8 cellular contexts compared by ENCODE assay signal in genomic region chr1:180178511-180179161, GRCh38. TPM values are rescaled to one million over a fixed set of nuclear protein-coding genes. Genes with fewer than 3 reads are reported as not detected.
DNase-seq lines count a peak whose midpoint lies in the region; ATAC-seq and TF ChIP-seq lines count a peak whose summit lies in the region.
"Had no signal": no experiment of that assay in that cellular context is flagged by ENCODE, and none has a peak within 500 bp of the region (broad histone marks: within the 10 kb centered on the region; RNA-seq: fewer than 3 reads in every experiment).

No MANE protein-coding gene starts in this region.

- peaks cover 11 to 13% of the 10 kb centered on the region in 2 donors for H3K4me1 ChIP-seq in gastrocnemius medialis

- intact Hi-C loops in left cardiac atrium (cut with DNase I) = loop anchor here (5.0 kb wide), 3 partner anchors 71 to 86 kb away; no protein-coding TSS in a partner anchor
- intact Hi-C loops in gastrocnemius medialis (cut with DNase I; ENCODE audit: low total_unique reads) = loop anchor here (2.0 to 5.0 kb wide), 2 partner anchors 66 to 472 kb away; no protein-coding TSS in a partner anchor

- no peak overlapping the region for H3K27ac ChIP-seq in gastrocnemius medialis

- in situ Hi-C loops in gastrocnemius medialis (cut with MboI; ENCODE audit: low sequenced_read_pairs in 4 of 4) = loop anchor here (10.0 to 25.0 kb wide), 3 partner anchors 74 to 466 kb away; no protein-coding TSS in a partner anchor

- DNase-seq in GM10266 (ENCODE audit: extremely low spot score) (peak; percentile 84), HUDEP-2 (lab: John Stamatoyannopoulos, UW; ENCODE audit: unreplicated experiment in 76 of 76) (peak in 47 of 76 experiments; percentile 3 to 68 (median 29)), left cardiac atrium (peak; percentile 64), gastrocnemius medialis (peak in 1 of 2 donors; percentile 33), NCI-H226 (no peak)
- peak; percentile 76 for DNase-seq in activated naive CD8-positive, alpha-beta T cell treated with anti-CD3 and anti-CD28 coated beads, Interleukin-2, amount 10 ng/mL, durations not matched to agents 7 days and 5 days

- no peaks in the 10 kb centered on the region for H3K4me1 Mint-ChIP-seq in activated naive CD8-positive, alpha-beta T cell treated with anti-CD3 and anti-CD28 coated beads, Interleukin-2, amount 10 ng/mL, durations not matched to agents 7 days and 5 days

- no peak for TF ChIP-seq POLR2A in gastrocnemius medialis (IDR thresholded peaks at IDR 0.05)

- H3K4me3 Mint-ChIP-seq in activated naive CD8-positive, alpha-beta T cell treated with anti-CD3 and anti-CD28 coated beads, Interleukin-2, amount 10 ng/mL, durations not matched to agents 7 days and 5 days = no peak overlapping the region

- H3K27ac Mint-ChIP-seq in activated naive CD8-positive, alpha-beta T cell treated with anti-CD3 and anti-CD28 coated beads, Interleukin-2, amount 10 ng/mL, durations not matched to agents 7 days and 5 days = no peak overlapping the region

- no peaks in the 10 kb centered on the region for H3K9me3 ChIP-seq in gastrocnemius medialis

- POLR2A ChIA-PET in activated naive CD8-positive, alpha-beta T cell treated with anti-CD3 and anti-CD28 coated beads, Interleukin-2, amount 10 ng/mL, durations not matched to agents 7 days and 5 days (lab: Charles Lee) = no interaction called here

- TF ChIP-seq CTCF in GM10266 (IDR thresholded peaks at IDR 0.05; ENCODE audit: control insufficient read depth, insufficient read depth, low read depth, missing control alignments) = peak; percentile 94
- TF ChIP-seq CTCF in gastrocnemius medialis (IDR thresholded peaks at IDR 0.05 in 4 of 5, conservative IDR thresholded peaks at IDR 0.05 in 1 of 5) = peak; percentile 88 to 96 (median 90)

- H3K9me3 Mint-ChIP-seq in activated naive CD8-positive, alpha-beta T cell treated with anti-CD3 and anti-CD28 coated beads, Interleukin-2, amount 10 ng/mL, durations not matched to agents 7 days and 5 days = no peaks in the 10 kb centered on the region

- no peak overlapping the region for H3K4me3 ChIP-seq in gastrocnemius medialis

- no peaks in the 10 kb centered on the region for H3K27me3 Mint-ChIP-seq in activated naive CD8-positive, alpha-beta T cell treated with anti-CD3 and anti-CD28 coated beads, Interleukin-2, amount 10 ng/mL, durations not matched to agents 7 days and 5 days

- H3K36me3 Mint-ChIP-seq in activated naive CD8-positive, alpha-beta T cell treated with anti-CD3 and anti-CD28 coated beads, Interleukin-2, amount 10 ng/mL, durations not matched to agents 7 days and 5 days = no peaks in the 10 kb centered on the region

- peaks cover 0 to 28% of the 10 kb centered on the region in 2 donors for H3K36me3 ChIP-seq in gastrocnemius medialis

- ATAC-seq in SK-N-SH treated with all-trans-retinoic acid at 6 μM for 48 hours (peak; percentile 76), left cardiac atrium (peak in 1 of 2 donors; percentile 11), gastrocnemius medialis (peak in 1 of 2 donors; percentile 40)
- ATAC-seq in activated naive CD8-positive, alpha-beta T cell treated with anti-CD3 and anti-CD28 coated beads, Interleukin-2, amount 10 ng/mL, durations not matched to agents 7 days and 5 days (ENCODE audit: low read depth) = no peak

- H3K27me3 ChIP-seq in gastrocnemius medialis = no peaks in the 10 kb centered on the region

TF ChIP-seq in SK-N-SH treated with all-trans-retinoic acid at 6 μM for 48 hours, 23 proteins besides CTCF, POLR2A, EP300 and RAD21:
- no peak for TF ChIP-seq OSR1 (CRISPR knock-in tag; IDR thresholded peaks at IDR 0.05)

RNA-seq across cellular contexts. Expression of gene QSOX1, which starts 24.0 kb away (rescaled TPM):
- total RNA-seq in activated naive CD8-positive, alpha-beta T cell treated with anti-CD3 and anti-CD28 coated beads, Interleukin-2, amount 10 ng/mL, durations not matched to agents 7 days and 5 days = 10 to 100 TPM; 22.8 to 27.1 TPM
- 100 to 1,000 TPM; 226 to 328 TPM for total RNA-seq in left cardiac atrium
- total RNA-seq in gastrocnemius medialis = 100 to 1,000 TPM in 2 of 4 donors, 10 to 100 TPM in 2; 65.9 to 124 (median 93.7) TPM

RNA-seq across cellular contexts. Expression of gene LHX4, which starts 51.4 kb away (rescaled TPM):
- total RNA-seq in activated naive CD8-positive, alpha-beta T cell treated with anti-CD3 and anti-CD28 coated beads, Interleukin-2, amount 10 ng/mL, durations not matched to agents 7 days and 5 days = not detected
- not detected for total RNA-seq in left cardiac atrium
- total RNA-seq in gastrocnemius medialis = not detected
- total RNA-seq: glomerular endothelial cell had no signal
